19 cellular contexts compared by ENCODE assay signal in genomic region chr5:35668320-35668719, GRCh38. TPM values are rescaled to one million over a fixed set of nuclear protein-coding genes. Genes with fewer than 3 reads are reported as not detected.
DNase-seq lines count a peak whose midpoint lies in the region; ATAC-seq and TF ChIP-seq lines count a peak whose summit lies in the region.
"Had no signal": no experiment of that assay in that cellular context is flagged by ENCODE, and none has a peak within 500 bp of the region (broad histone marks: within the 10 kb centered on the region; RNA-seq: fewer than 3 reads in every experiment).

No MANE protein-coding gene starts in this region.

- ATAC-seq in activated naive CD8-positive, alpha-beta T cell treated with anti-CD3 and anti-CD28 coated beads, Interleukin-2, amount 50 U/mL, for 24 hours = peak; percentile 59
- ATAC-seq in stimulated activated naive CD8-positive, alpha-beta T cell treated with anti-CD3 and anti-CD28 coated beads, Interleukin-15, amount 100 ng/mL, for 72 hours = peak; percentile 84
- ATAC-seq: HCT116, K562 had no signal

- intact Hi-C loops in uterus (cut with DNase I; ENCODE audit: low total_unique reads) = no loop called here

- H3K4me1 Mint-ChIP-seq in activated CD4-positive, alpha-beta T cell treated with anti-CD3 and anti-CD28 coated beads, Interleukin-2, amount 10 ng/mL, durations not matched to agents 7 days and 5 days = peaks cover 61% of the 10 kb centered on the region
- peaks cover 64% of the 10 kb centered on the region for H3K4me1 Mint-ChIP-seq in activated naive CD8-positive, alpha-beta T cell treated with anti-CD3 and anti-CD28 coated beads, Interleukin-2, amount 50 U/mL, for 24 hours
- peaks cover 83% of the 10 kb centered on the region for H3K4me1 Mint-ChIP-seq in stimulated activated naive CD8-positive, alpha-beta T cell treated with anti-CD3 and anti-CD28 coated beads, Interleukin-15, amount 100 ng/mL, for 72 hours

- POLR2A ChIA-PET in activated CD4-positive, alpha-beta T cell treated with anti-CD3 and anti-CD28 coated beads, Interleukin-2, amount 10 ng/mL, durations not matched to agents 7 days and 5 days (lab: Charles Lee) = no interaction called here

- TF ChIP-seq CTCF in uterus (IDR thresholded peaks at IDR 0.05) = no peak

- H3K27ac Mint-ChIP-seq in activated CD4-positive, alpha-beta T cell treated with anti-CD3 and anti-CD28 coated beads, Interleukin-2, amount 10 ng/mL, durations not matched to agents 7 days and 5 days = no peak overlapping the region
- peak overlapping the region; percentile 17 for H3K27ac Mint-ChIP-seq in activated naive CD8-positive, alpha-beta T cell treated with anti-CD3 and anti-CD28 coated beads, Interleukin-2, amount 50 U/mL, for 24 hours
- peak overlapping the region in 1 of 2 donors; percentile 60 for H3K27ac Mint-ChIP-seq in stimulated activated naive CD8-positive, alpha-beta T cell treated with anti-CD3 and anti-CD28 coated beads, Interleukin-15, amount 100 ng/mL, for 72 hours

- CTCF ChIA-PET in activated CD4-positive, alpha-beta T cell treated with anti-CD3 and anti-CD28 coated beads, Interleukin-2, amount 10 ng/mL, durations not matched to agents 7 days and 5 days (lab: Charles Lee) = interaction anchor here (1.0 to 1.3 kb wide), 2 partner anchors 25 to 258 kb away, joined by 3 read pairs; no protein-coding TSS in a partner anchor

- H3K36me3 ChIP-seq in uterus = no peaks in the 10 kb centered on the region
- H3K36me3 ChIP-seq: BLaER1 had no signal

- H3K27me3 Mint-ChIP-seq in activated CD4-positive, alpha-beta T cell treated with anti-CD3 and anti-CD28 coated beads, Interleukin-2, amount 10 ng/mL, durations not matched to agents 7 days and 5 days = no peaks in the 10 kb centered on the region
- no peaks in the 10 kb centered on the region for H3K27me3 Mint-ChIP-seq in activated naive CD8-positive, alpha-beta T cell treated with anti-CD3 and anti-CD28 coated beads, Interleukin-2, amount 50 U/mL, for 24 hours
- no peaks in the 10 kb centered on the region for H3K27me3 Mint-ChIP-seq in stimulated activated naive CD8-positive, alpha-beta T cell treated with anti-CD3 and anti-CD28 coated beads, Interleukin-15, amount 100 ng/mL, for 72 hours

- no peak overlapping the region for H3K27ac ChIP-seq in uterus
- H3K27ac ChIP-seq: BLaER1, GM23248, RWPE1 had no signal

- no peaks in the 10 kb centered on the region for H3K27me3 ChIP-seq in uterus
- H3K27me3 ChIP-seq: BLaER1 had no signal

- H3K9me3 Mint-ChIP-seq in activated CD4-positive, alpha-beta T cell treated with anti-CD3 and anti-CD28 coated beads, Interleukin-2, amount 10 ng/mL, durations not matched to agents 7 days and 5 days = peaks cover 18% of the 10 kb centered on the region
- H3K9me3 Mint-ChIP-seq in activated naive CD8-positive, alpha-beta T cell treated with anti-CD3 and anti-CD28 coated beads, Interleukin-2, amount 50 U/mL, for 24 hours = peaks cover 10% of the 10 kb centered on the region
- H3K9me3 Mint-ChIP-seq in stimulated activated naive CD8-positive, alpha-beta T cell treated with anti-CD3 and anti-CD28 coated beads, Interleukin-15, amount 100 ng/mL, for 72 hours = peaks cover 6 to 8% of the 10 kb centered on the region in 2 donors

- DNase-seq in activated CD4-positive, alpha-beta T cell treated with anti-CD3 and anti-CD28 coated beads for 48 hours = peak; percentile 21
- DNase-seq in activated CD4-positive, alpha-beta T cell treated with anti-CD3 and anti-CD28 coated beads, Interleukin-2, amount 10 ng/mL, durations not matched to agents 7 days and 5 days = no peak
- peak; percentile 14 for DNase-seq in stimulated activated CD4-positive, alpha-beta T cell treated with anti-CD3 and anti-CD28 coated beads, Interleukin-4, amount 100 ng/mL, for 24 hours
- no peak for DNase-seq in stimulated activated CD4-positive, alpha-beta T cell treated with anti-CD3 and anti-CD28 coated beads, Interleukin-4, amount 100 ng/mL, for 4 hours
- no peak for DNase-seq in activated naive CD8-positive, alpha-beta T cell treated with anti-CD3 and anti-CD28 coated beads, Interleukin-2, amount 50 U/mL, for 24 hours
- DNase-seq in stimulated activated naive CD8-positive, alpha-beta T cell treated with anti-CD3 and anti-CD28 coated beads, Interleukin-15, amount 100 ng/mL, for 72 hours = peak in 1 of 2 donors; percentile 51
- no peak for DNase-seq in anterior cingulate cortex (lab: John Stamatoyannopoulos, UW)
- no peak for DNase-seq in uterus
- DNase-seq: 8988T, COR-L47, GM23248, NCI-H1048, NCI-H2107, NCI-H345, NCI-H526 treated with DMSO at 0.1 percent for 48 hours had no signal

- H3K4me1 ChIP-seq in uterus = no peaks in the 10 kb centered on the region

- peaks cover 37% of the 10 kb centered on the region for H3K36me3 Mint-ChIP-seq in activated CD4-positive, alpha-beta T cell treated with anti-CD3 and anti-CD28 coated beads, Interleukin-2, amount 10 ng/mL, durations not matched to agents 7 days and 5 days (ENCODE audit: low read depth)
- H3K36me3 Mint-ChIP-seq in activated naive CD8-positive, alpha-beta T cell treated with anti-CD3 and anti-CD28 coated beads, Interleukin-2, amount 50 U/mL, for 24 hours (ENCODE audit: low read depth) = peaks cover 17% of the 10 kb centered on the region

- no peak overlapping the region for H3K4me3 Mint-ChIP-seq in activated CD4-positive, alpha-beta T cell treated with anti-CD3 and anti-CD28 coated beads, Interleukin-2, amount 10 ng/mL, durations not matched to agents 7 days and 5 days
- no peak overlapping the region for H3K4me3 Mint-ChIP-seq in activated naive CD8-positive, alpha-beta T cell treated with anti-CD3 and anti-CD28 coated beads, Interleukin-2, amount 50 U/mL, for 24 hours
- peak overlapping the region; percentile 22 to 33 for H3K4me3 Mint-ChIP-seq in stimulated activated naive CD8-positive, alpha-beta T cell treated with anti-CD3 and anti-CD28 coated beads, Interleukin-15, amount 100 ng/mL, for 72 hours

- H3K4me3 ChIP-seq in uterus = no peak overlapping the region
- H3K4me3 ChIP-seq: BLaER1, GM23248, K562 had no signal

- no peak for TF ChIP-seq POLR2A in uterus (IDR thresholded peaks at IDR 0.05)

- H3K9me3 ChIP-seq in uterus = no peaks in the 10 kb centered on the region

RNA-seq across cellular contexts. Expression of gene SPEF2, which starts 50.7 kb away (rescaled TPM):
- 1 to 10 TPM; 5.9 to 9.1 TPM for total RNA-seq in activated CD4-positive, alpha-beta T cell treated with anti-CD3 and anti-CD28 coated beads, Interleukin-2, amount 10 ng/mL, durations not matched to agents 7 days and 5 days
- 10 to 100 TPM in 3 of 4 donors, 1 to 10 TPM in 1; 3.3 to 71.0 (median 20.9) TPM for total RNA-seq in uterus

Comparison
In these comparisons a context has a peak if more than half of its experiments do, and no peak if none do; other contexts are left out.
1. DNase-seq: peak in activated CD4-positive, alpha-beta T cell treated with anti-CD3 and anti-CD28 coated beads for 48 hours (single experiment) and stimulated activated CD4-positive, alpha-beta T cell treated with anti-CD3 and anti-CD28 coated beads, Interleukin-4, amount 100 ng/mL, for 24 hours (single experiment); none in activated CD4-positive, alpha-beta T cell treated with anti-CD3 and anti-CD28 coated beads, Interleukin-2, amount 10 ng/mL, durations not matched to agents 7 days and 5 days (single experiment), stimulated activated CD4-positive, alpha-beta T cell treated with anti-CD3 and anti-CD28 coated beads, Interleukin-4, amount 100 ng/mL, for 4 hours (0 of 2), activated naive CD8-positive, alpha-beta T cell treated with anti-CD3 and anti-CD28 coated beads, Interleukin-2, amount 50 U/mL, for 24 hours (single experiment), anterior cingulate cortex (0 of 58) and uterus (0 of 2).
2. H3K4me3 Mint-ChIP-seq: peak in stimulated activated naive CD8-positive, alpha-beta T cell treated with anti-CD3 and anti-CD28 coated beads, Interleukin-15, amount 100 ng/mL, for 72 hours (2 of 2); none in activated CD4-positive, alpha-beta T cell treated with anti-CD3 and anti-CD28 coated beads, Interleukin-2, amount 10 ng/mL, durations not matched to agents 7 days and 5 days (single experiment) and activated naive CD8-positive, alpha-beta T cell treated with anti-CD3 and anti-CD28 coated beads, Interleukin-2, amount 50 U/mL, for 24 hours (single experiment).